ENCODE assay signal across 8 cellular contexts in genomic region chr1:154760469-154760933, GRCh38.
DNase-seq lines count a peak whose midpoint lies in the region; ATAC-seq and TF ChIP-seq lines count a peak whose summit lies in the region.

No MANE protein-coding gene starts in this region.

- in situ Hi-C loops in astrocyte of the spinal cord (cut with HindIII; ENCODE audit: low sequenced_read_pairs) = no loop called here

- H3K9ac ChIP-seq in iPS-20b (ENCODE audit: low read depth, low read length) = peak overlapping the region; percentile 48; the same call in 1 of the 2 replicates

- no peaks in the 10 kb centered on the region for H3K9me3 ChIP-seq in BE2C
- H3K9me3 ChIP-seq in iPS-20b (ENCODE audit: insufficient read depth, low read depth, low read length) = no peaks in the 10 kb centered on the region

- no peaks in the 10 kb centered on the region; the same call in 1 of the 2 replicates for H3K4me1 ChIP-seq in BE2C
- H3K4me1 ChIP-seq in iPS-20b (ENCODE audit: insufficient read depth, low read length) = no peaks in the 10 kb centered on the region

- DNase-seq in BE2C (peak; percentile 83), T-helper 22 cell (ENCODE audit: low read depth) (peak; percentile 57), astrocyte of the spinal cord (ENCODE audit: low read depth, low spot score) (no peak), inferior parietal cortex (ENCODE audit: extremely low spot score) (no peak)
- peak; percentile 78 for DNase-seq in stimulated activated CD4-positive, alpha-beta T cell treated with anti-CD3 and anti-CD28 coated beads, Interleukin-1b, Interleukin-23, amount 100 ng/mL, for 48 hours

- H3K36me3 ChIP-seq in BE2C (no peaks in the 10 kb centered on the region), iPS-20b (ENCODE audit: insufficient read depth, low read depth, low read length) (no peaks in the 10 kb centered on the region)

- H3K27me3 ChIP-seq in BE2C = no peaks in the 10 kb centered on the region; the same call in 1 of the 2 replicates
- H3K27me3 ChIP-seq in iPS-20b (ENCODE audit: insufficient read depth, low read length) = peaks cover 26% of the 10 kb centered on the region

- ATAC-seq in HG03175 (IDR thresholded peaks at IDR 0.05; ENCODE audit: unreplicated experiment) = peak; percentile 69
- ATAC-seq in HG02970 (IDR thresholded peaks at IDR 0.05; ENCODE audit: low FRiP score, unreplicated experiment) = no peak

- TF ChIP-seq CTCF in BE2C (IDR thresholded peaks at IDR 0.05; ENCODE audit: low read depth, low read length) = peak; percentile 82
- TF ChIP-seq CTCF in astrocyte of the spinal cord (IDR thresholded peaks at IDR 0.05; ENCODE audit: low read depth, low read length) = peak; percentile 52

- no peak overlapping the region for H3K27ac ChIP-seq in iPS-20b (ENCODE audit: low read length)

- H3K4me3 ChIP-seq in BE2C (ENCODE audit: low read depth, low read length) (peak overlapping the region; percentile 64), astrocyte of the spinal cord (ENCODE audit: low read depth, low read length) (no peak overlapping the region), iPS-20b (ENCODE audit: low read length) (peak overlapping the region; percentile 68; the same call in 1 of the 2 replicates)

Comparison
In these comparisons a context has a peak if more than half of its experiments do, and no peak if none do; other contexts are left out.
1. DNase-seq: peak in BE2C (single experiment), T-helper 22 cell (single experiment) and stimulated activated CD4-positive, alpha-beta T cell treated with anti-CD3 and anti-CD28 coated beads, Interleukin-1b, Interleukin-23, amount 100 ng/mL, for 48 hours (single experiment); none in astrocyte of the spinal cord (single experiment) and inferior parietal cortex (single experiment).